Comparison of ENCODE assay signal across 1 cellular context in the genomic region with DNA sequence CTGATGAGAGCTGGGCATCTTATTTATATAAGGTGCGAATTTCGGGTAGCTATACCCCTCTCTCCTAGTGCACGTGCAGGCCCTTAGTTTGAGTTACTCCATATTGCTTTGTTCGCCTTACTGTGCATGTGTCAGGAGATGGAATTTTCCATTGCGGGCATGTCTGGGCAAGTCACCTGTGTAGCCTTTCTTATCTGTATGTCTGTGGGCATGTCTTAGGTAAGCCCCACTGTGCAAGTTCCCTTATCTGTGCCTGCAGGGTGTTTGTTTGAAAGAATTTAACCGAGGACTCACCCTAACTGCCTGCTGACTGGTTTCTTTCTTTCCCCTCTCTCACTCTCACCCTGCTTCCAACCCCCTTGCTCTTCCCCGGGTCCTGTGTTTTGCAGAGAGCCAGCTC.
TF ChIP-seq lines count a peak whose summit lies in the region.

No MANE protein-coding gene starts in this region.

TF ChIP-seq in GM23338, 12 proteins besides CTCF, POLR2A, EP300 and RAD21 (continued from another document):
- TF ChIP-seq ZNF462 (CRISPR knock-in tag; IDR thresholded peaks at IDR 0.05) (no peak), ZNF331 (CRISPR knock-in tag; IDR thresholded peaks at IDR 0.05; ENCODE audit: low read depth) (no peak), EZH2phosphoT487 (IDR thresholded peaks at IDR 0.05; ENCODE audit: unreplicated experiment) (no peak)
